ENCODE assay signal across 9 cellular contexts in genomic region chr7:155660758-155661093, GRCh38. TPM values are rescaled to one million over a fixed set of nuclear protein-coding genes. Genes with fewer than 3 reads are reported as not detected.
A peak's percentile ranks its signal among the peaks of the same experiment; 100 is the strongest.
DNase-seq lines count a peak whose midpoint lies in the region; ATAC-seq and TF ChIP-seq lines count a peak whose summit lies in the region.
"Had no signal": no experiment of that assay in that cellular context is flagged by ENCODE, and none has a peak within 500 bp of the region (broad histone marks: within the 10 kb centered on the region; RNA-seq: fewer than 3 reads in every experiment).

No MANE protein-coding gene starts in this region.

- DNase-seq in activated naive CD4-positive, alpha-beta T cell treated with anti-CD3 and anti-CD28 coated beads for 36 hours = no peak
- no peak for DNase-seq in activated naive CD4-positive, alpha-beta T cell treated with Interleukin-2 at 50 U/mL for 16 hours
- no peak for DNase-seq in stimulated activated effector memory CD8-positive, alpha-beta T cell treated with anti-CD3 and anti-CD28 coated beads, Interleukin-12 subunit alpha, Interleukin-12 subunit beta, amount 100 ng/mL, for 72 hours (ENCODE audit: low spot score in 2 of 2)
- no peak for DNase-seq in central memory CD4-positive, alpha-beta T cell
- DNase-seq in KG1 (lab: John Stamatoyannopoulos, UW) = no peak
- no peak for DNase-seq in CD8-positive, alpha-beta T cell
- DNase-seq: adrenal gland had no signal

- no peaks in the 10 kb centered on the region for H3K27me3 Mint-ChIP-seq in activated naive CD4-positive, alpha-beta T cell treated with anti-CD3 and anti-CD28 coated beads for 36 hours (ENCODE audit: low read depth)
- H3K27me3 Mint-ChIP-seq in CD8-positive, alpha-beta T cell (ENCODE audit: low read depth) = no peaks in the 10 kb centered on the region

- peaks cover 77% of the 10 kb centered on the region for H3K4me1 Mint-ChIP-seq in activated naive CD4-positive, alpha-beta T cell treated with anti-CD3 and anti-CD28 coated beads for 36 hours (ENCODE audit: low read depth)
- H3K4me1 Mint-ChIP-seq in stimulated activated effector memory CD8-positive, alpha-beta T cell treated with anti-CD3 and anti-CD28 coated beads, Interleukin-12 subunit alpha, Interleukin-12 subunit beta, amount 100 ng/mL, for 72 hours = peaks cover 74% of the 10 kb centered on the region
- peaks cover 74% of the 10 kb centered on the region for H3K4me1 Mint-ChIP-seq in CD8-positive, alpha-beta T cell (ENCODE audit: low read depth)

- H3K9me3 Mint-ChIP-seq in activated naive CD4-positive, alpha-beta T cell treated with anti-CD3 and anti-CD28 coated beads for 36 hours = no peaks in the 10 kb centered on the region
- H3K9me3 Mint-ChIP-seq in stimulated activated effector memory CD8-positive, alpha-beta T cell treated with anti-CD3 and anti-CD28 coated beads, Interleukin-12 subunit alpha, Interleukin-12 subunit beta, amount 100 ng/mL, for 72 hours = no peaks in the 10 kb centered on the region
- H3K9me3 Mint-ChIP-seq in CD8-positive, alpha-beta T cell = peaks cover 5% of the 10 kb centered on the region

- intact Hi-C loops in activated naive CD4-positive, alpha-beta T cell treated with anti-CD3 and anti-CD28 coated beads for 36 hours (cut with micrococcal nuclease) = loop anchor here (1.0 kb wide), 2 partner anchors 10 to 16 kb away; partner anchors contain the start of gene RBM33
- intact Hi-C loops in CD8-positive, alpha-beta T cell (cut with DNase I, micrococcal nuclease) = no loop called here

- peak overlapping the region; percentile 74 for H3K27ac Mint-ChIP-seq in activated naive CD4-positive, alpha-beta T cell treated with anti-CD3 and anti-CD28 coated beads for 36 hours
- H3K27ac Mint-ChIP-seq in stimulated activated effector memory CD8-positive, alpha-beta T cell treated with anti-CD3 and anti-CD28 coated beads, Interleukin-12 subunit alpha, Interleukin-12 subunit beta, amount 100 ng/mL, for 72 hours = peak overlapping the region; percentile 74
- no peak overlapping the region for H3K27ac Mint-ChIP-seq in CD8-positive, alpha-beta T cell

- no peak overlapping the region for H3K4me3 Mint-ChIP-seq in activated naive CD4-positive, alpha-beta T cell treated with anti-CD3 and anti-CD28 coated beads for 36 hours
- H3K4me3 Mint-ChIP-seq in stimulated activated effector memory CD8-positive, alpha-beta T cell treated with anti-CD3 and anti-CD28 coated beads, Interleukin-12 subunit alpha, Interleukin-12 subunit beta, amount 100 ng/mL, for 72 hours = peak overlapping the region; percentile 19
- no peak overlapping the region for H3K4me3 Mint-ChIP-seq in CD8-positive, alpha-beta T cell

- ATAC-seq in GM21619 (IDR thresholded peaks at IDR 0.05; ENCODE audit: unreplicated experiment) (peak; percentile 73), HG03175 (IDR thresholded peaks at IDR 0.05; ENCODE audit: unreplicated experiment) (peak; percentile 37)
- ATAC-seq in stimulated activated effector memory CD8-positive, alpha-beta T cell treated with anti-CD3 and anti-CD28 coated beads, Interleukin-12 subunit alpha, Interleukin-12 subunit beta, amount 100 ng/mL, for 72 hours = peak; percentile 86
- no peak for ATAC-seq in CD8-positive, alpha-beta T cell

- no peak for TF ChIP-seq CTCF in CD8-positive, alpha-beta T cell (IDR thresholded peaks at IDR 0.05)

- no peak overlapping the region for H3K4me3 ChIP-seq in CD8-positive, alpha-beta T cell (ENCODE audit: low read depth, low read length)
- H3K4me3 ChIP-seq: adrenal gland had no signal

- peaks cover 11% of the 10 kb centered on the region for H3K36me3 Mint-ChIP-seq in activated naive CD4-positive, alpha-beta T cell treated with anti-CD3 and anti-CD28 coated beads for 36 hours (ENCODE audit: low read depth)
- H3K36me3 Mint-ChIP-seq in stimulated activated effector memory CD8-positive, alpha-beta T cell treated with anti-CD3 and anti-CD28 coated beads, Interleukin-12 subunit alpha, Interleukin-12 subunit beta, amount 100 ng/mL, for 72 hours = peaks cover 18% of the 10 kb centered on the region
- H3K36me3 Mint-ChIP-seq in CD8-positive, alpha-beta T cell = peaks cover 38% of the 10 kb centered on the region

- H3K36me3 ChIP-seq in CD8-positive, alpha-beta T cell (ENCODE audit: insufficient read depth, low read length) = peaks cover under 1% of the 10 kb centered on the region
- H3K36me3 ChIP-seq: adrenal gland had no signal

- H3K27me3 ChIP-seq in CD8-positive, alpha-beta T cell (ENCODE audit: insufficient read depth, low read length) = no peaks in the 10 kb centered on the region
- H3K27me3 ChIP-seq: adrenal gland had no signal

- peaks cover 47% of the 10 kb centered on the region for H3K4me1 ChIP-seq in CD8-positive, alpha-beta T cell (ENCODE audit: insufficient read depth, low read length)

- H3K9me3 ChIP-seq in CD8-positive, alpha-beta T cell (ENCODE audit: low read length) = no peaks in the 10 kb centered on the region
- H3K9me3 ChIP-seq: adrenal gland had no signal

- H3K27ac ChIP-seq in CD8-positive, alpha-beta T cell (ENCODE audit: low read depth, low read length) = no peak overlapping the region

- CTCF ChIA-PET in activated naive CD4-positive, alpha-beta T cell treated with anti-CD3 and anti-CD28 coated beads for 36 hours (lab: Charles Lee) = no interaction called here
- CTCF ChIA-PET in CD8-positive, alpha-beta T cell (lab: Charles Lee) = no interaction called here

- POLR2A ChIA-PET in CD8-positive, alpha-beta T cell (lab: Charles Lee) = no interaction called here

RNA-seq across cellular contexts. Expression of gene RBM33, which starts 16.3 kb away (rescaled TPM):
- total RNA-seq in activated naive CD4-positive, alpha-beta T cell treated with anti-CD3 and anti-CD28 coated beads for 36 hours = 10 to 100 TPM; 65.5 to 66.3 TPM
- 100 to 1,000 TPM; 169 to 184 TPM for total RNA-seq in CD8-positive, alpha-beta T cell
